ENCODE assay signal across 8 cellular contexts in the genomic region with DNA sequence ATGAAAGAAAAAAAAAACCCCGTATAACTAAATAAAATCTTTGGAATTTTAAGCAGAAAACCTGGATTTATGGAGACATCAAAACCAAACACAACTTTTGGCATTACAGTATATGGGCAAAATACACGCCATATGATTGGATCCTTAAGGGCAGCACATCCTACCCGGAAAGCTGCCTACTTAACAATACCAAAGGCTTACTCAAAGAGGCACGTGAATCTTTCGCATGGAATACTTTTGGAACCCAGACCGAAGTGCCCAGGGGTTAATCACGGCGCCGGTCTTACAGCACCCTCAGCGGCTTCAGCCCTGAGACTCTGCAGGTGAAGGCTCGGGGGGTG. TPM values are rescaled to one million over a fixed set of nuclear protein-coding genes. Genes with fewer than 3 reads are reported as not detected.
A peak's percentile ranks its signal among the peaks of the same experiment; 100 is the strongest.
DNase-seq lines count a peak whose midpoint lies in the region; ATAC-seq and TF ChIP-seq lines count a peak whose summit lies in the region.

No MANE protein-coding gene starts in this region.

- H3K4me3 ChIP-seq in gastrocnemius medialis: peak overlapping the region; percentile 72 to 87 (median 78)

- no peak overlapping the region for H3K27ac Mint-ChIP-seq in activated CD8-positive, alpha-beta memory T cell treated with anti-CD3 and anti-CD28 coated beads, Interleukin-2, amount 10 ng/mL, durations not matched to agents 7 days and 5 days
- no peak overlapping the region for H3K27ac Mint-ChIP-seq in activated CD8-positive, alpha-beta T cell treated with anti-CD3 and anti-CD28 coated beads, Interleukin-2, amount 10 ng/mL, durations not matched to agents 7 days and 5 days

- H3K4me1 ChIP-seq in gastrocnemius medialis: peaks cover 13 to 15% of the 10 kb centered on the region in 2 donors

- H3K9me3 ChIP-seq in gastrocnemius medialis: no peaks in the 10 kb centered on the region

- H3K36me3 ChIP-seq in gastrocnemius medialis: no peaks in the 10 kb centered on the region

- H3K9me3 Mint-ChIP-seq in activated CD8-positive, alpha-beta memory T cell treated with anti-CD3 and anti-CD28 coated beads, Interleukin-2, amount 10 ng/mL, durations not matched to agents 7 days and 5 days (ENCODE audit: low read depth): no peaks in the 10 kb centered on the region
- H3K9me3 Mint-ChIP-seq in activated CD8-positive, alpha-beta T cell treated with anti-CD3 and anti-CD28 coated beads, Interleukin-2, amount 10 ng/mL, durations not matched to agents 7 days and 5 days (ENCODE audit: insufficient read depth): no peaks in the 10 kb centered on the region

- no peak for DNase-seq in activated CD8-positive, alpha-beta memory T cell treated with anti-CD3 and anti-CD28 coated beads, Interleukin-2, amount 10 ng/mL, durations not matched to agents 7 days and 5 days
- no peak for DNase-seq in activated CD8-positive, alpha-beta memory T cell treated with anti-CD3 and anti-CD28 coated beads, Interleukin-2, amount 50 U/mL, for 48 hours
- DNase-seq in activated CD8-positive, alpha-beta T cell treated with anti-CD3 and anti-CD28 coated beads, Interleukin-2, amount 10 ng/mL, durations not matched to agents 7 days and 5 days: no peak
- DNase-seq in left ventricle myocardium superior (no peak), gastrocnemius medialis (no peak), amniotic stem cell (lab: John Stamatoyannopoulos, UW) (no peak), KBM-7 (no peak)

- TF ChIP-seq POLR2A in gastrocnemius medialis (IDR thresholded peaks at IDR 0.05): no peak

- intact Hi-C loops in left ventricle myocardium superior (cut with micrococcal nuclease) (no loop called here), gastrocnemius medialis (cut with DNase I; ENCODE audit: low total_unique reads) (loop anchor here (5.0 kb wide), 1 partner anchor 50 kb away; the partner anchor contains the start of gene SPART)

- no peaks in the 10 kb centered on the region for H3K27me3 ChIP-seq in gastrocnemius medialis

- H3K4me1 Mint-ChIP-seq in activated CD8-positive, alpha-beta memory T cell treated with anti-CD3 and anti-CD28 coated beads, Interleukin-2, amount 10 ng/mL, durations not matched to agents 7 days and 5 days: peaks cover 3% of the 10 kb centered on the region
- peaks cover 5% of the 10 kb centered on the region for H3K4me1 Mint-ChIP-seq in activated CD8-positive, alpha-beta T cell treated with anti-CD3 and anti-CD28 coated beads, Interleukin-2, amount 10 ng/mL, durations not matched to agents 7 days and 5 days (ENCODE audit: low read depth)

- H3K27me3 Mint-ChIP-seq in activated CD8-positive, alpha-beta memory T cell treated with anti-CD3 and anti-CD28 coated beads, Interleukin-2, amount 10 ng/mL, durations not matched to agents 7 days and 5 days: peaks cover 37% of the 10 kb centered on the region
- H3K27me3 Mint-ChIP-seq in activated CD8-positive, alpha-beta T cell treated with anti-CD3 and anti-CD28 coated beads, Interleukin-2, amount 10 ng/mL, durations not matched to agents 7 days and 5 days (ENCODE audit: low read depth): peaks cover 29% of the 10 kb centered on the region

- peak overlapping the region; percentile 60 to 72 (median 68) for H3K27ac ChIP-seq in gastrocnemius medialis

- in situ Hi-C loops in gastrocnemius medialis (cut with MboI; ENCODE audit: low sequenced_read_pairs in 4 of 4) (loop anchor here in 2 of 4 donors (25.0 kb wide), 2 partner anchors 90 to 440 kb away; no protein-coding TSS in a partner anchor), KBM-7 (cut with MboI; ENCODE audit: low pct_unique_long_range_greater_than_20kb, low sequenced_read_pairs) (no loop called here)

- no peaks in the 10 kb centered on the region for H3K36me3 Mint-ChIP-seq in activated CD8-positive, alpha-beta memory T cell treated with anti-CD3 and anti-CD28 coated beads, Interleukin-2, amount 10 ng/mL, durations not matched to agents 7 days and 5 days
- no peaks in the 10 kb centered on the region for H3K36me3 Mint-ChIP-seq in activated CD8-positive, alpha-beta T cell treated with anti-CD3 and anti-CD28 coated beads, Interleukin-2, amount 10 ng/mL, durations not matched to agents 7 days and 5 days (ENCODE audit: low read depth)

- POLR2A ChIA-PET in activated CD8-positive, alpha-beta T cell treated with anti-CD3 and anti-CD28 coated beads, Interleukin-2, amount 10 ng/mL, durations not matched to agents 7 days and 5 days (lab: Charles Lee): no interaction called here

- H3K4me3 Mint-ChIP-seq in activated CD8-positive, alpha-beta memory T cell treated with anti-CD3 and anti-CD28 coated beads, Interleukin-2, amount 10 ng/mL, durations not matched to agents 7 days and 5 days: peak overlapping the region; percentile 74
- H3K4me3 Mint-ChIP-seq in activated CD8-positive, alpha-beta T cell treated with anti-CD3 and anti-CD28 coated beads, Interleukin-2, amount 10 ng/mL, durations not matched to agents 7 days and 5 days: peak overlapping the region; percentile 79

- CTCF ChIA-PET in activated CD8-positive, alpha-beta memory T cell treated with anti-CD3 and anti-CD28 coated beads, Interleukin-2, amount 10 ng/mL, durations not matched to agents 7 days and 5 days (lab: Charles Lee): no interaction called here
- CTCF ChIA-PET in activated CD8-positive, alpha-beta T cell treated with anti-CD3 and anti-CD28 coated beads, Interleukin-2, amount 10 ng/mL, durations not matched to agents 7 days and 5 days (lab: Charles Lee): no interaction called here

- ATAC-seq in activated CD8-positive, alpha-beta memory T cell treated with anti-CD3 and anti-CD28 coated beads, Interleukin-2, amount 10 ng/mL, durations not matched to agents 7 days and 5 days: no peak
- ATAC-seq in HG03196 (IDR thresholded peaks at IDR 0.05; ENCODE audit: unreplicated experiment): peak; percentile 49
- ATAC-seq in activated CD8-positive, alpha-beta T cell treated with anti-CD3 and anti-CD28 coated beads, Interleukin-2, amount 10 ng/mL, durations not matched to agents 7 days and 5 days: no peak
- peak; percentile 42 for ATAC-seq in left ventricle myocardium superior
- peak; percentile 40 to 64 for ATAC-seq in gastrocnemius medialis

- TF ChIP-seq CTCF in gastrocnemius medialis (IDR thresholded peaks at IDR 0.05 in 4 of 5, conservative IDR thresholded peaks at IDR 0.05 in 1 of 5): no peak

RNA-seq across cellular contexts. Expression of gene CCDC169, which starts 0.4 kb away (rescaled TPM):
- total RNA-seq in activated CD8-positive, alpha-beta memory T cell treated with anti-CD3 and anti-CD28 coated beads, Interleukin-2, amount 10 ng/mL, durations not matched to agents 7 days and 5 days: under 1 TPM in 1 of 2 experiments, not detected in 1; 0.45 TPM
- total RNA-seq in activated CD8-positive, alpha-beta T cell treated with anti-CD3 and anti-CD28 coated beads, Interleukin-2, amount 10 ng/mL, durations not matched to agents 7 days and 5 days: not detected
- total RNA-seq in left ventricle myocardium superior (0.27 TPM), gastrocnemius medialis (1 to 10 TPM in 1 of 4 donors, under 1 TPM in 1, not detected in 2; 0.10 to 1.7 TPM)

RNA-seq across cellular contexts. Expression of gene SPART, which starts 49.0 kb away (rescaled TPM):
- 10 to 100 TPM in 1 of 2 experiments, 1 to 10 TPM in 1; 8.4 to 16.3 TPM for total RNA-seq in activated CD8-positive, alpha-beta memory T cell treated with anti-CD3 and anti-CD28 coated beads, Interleukin-2, amount 10 ng/mL, durations not matched to agents 7 days and 5 days
- total RNA-seq in activated CD8-positive, alpha-beta T cell treated with anti-CD3 and anti-CD28 coated beads, Interleukin-2, amount 10 ng/mL, durations not matched to agents 7 days and 5 days: 10 to 100 TPM; 16.3 to 16.6 TPM
- total RNA-seq in left ventricle myocardium superior: 44.1 TPM
- total RNA-seq in gastrocnemius medialis: 10 to 100 TPM; 34.1 to 58.7 (median 48.8) TPM

Comparison
In these comparisons a context has a peak if more than half of its experiments do, and no peak if none do; other contexts are left out.
1. ATAC-seq: peak in HG03196 (single experiment), left ventricle myocardium superior (single experiment) and gastrocnemius medialis (2 of 2); none in activated CD8-positive, alpha-beta memory T cell treated with anti-CD3 and anti-CD28 coated beads, Interleukin-2, amount 10 ng/mL, durations not matched to agents 7 days and 5 days (single experiment) and activated CD8-positive, alpha-beta T cell treated with anti-CD3 and anti-CD28 coated beads, Interleukin-2, amount 10 ng/mL, durations not matched to agents 7 days and 5 days (single experiment).